8 cellular contexts compared by ENCODE assay signal in genomic region chr10:58268454-58268945, GRCh38. TPM values are rescaled to one million over a fixed set of nuclear protein-coding genes. Genes with fewer than 3 reads are reported as not detected.
DNase-seq lines count a peak whose midpoint lies in the region; ATAC-seq and TF ChIP-seq lines count a peak whose summit lies in the region.

No MANE protein-coding gene starts in this region.

- intact Hi-C loops in A673 (cut with micrococcal nuclease; ENCODE audit: unreplicated experiment) = no loop called here

- POLR2A ChIA-PET in A673 (lab: Charles Lee; ENCODE audit: low non-redundant PET) = no interaction called here

- TF ChIP-seq EP300 in Ishikawa (IDR thresholded peaks at IDR 0.05; ENCODE audit: borderline replicate concordance) = no peak

- CTCF ChIA-PET in A673 (lab: Charles Lee) = interaction anchor here (1.3 kb wide), 1 partner anchor 23 kb away, joined by 3 read pairs; no protein-coding TSS in a partner anchor

- peak overlapping the region; percentile 69 for H3K4me3 ChIP-seq in A673 (ENCODE audit: low read depth, low read length, poor library complexity, severe bottlenecking)
- H3K4me3 ChIP-seq in cardiac fibroblast (replicated peaks in 1 of 2; ENCODE audit: low read depth in 2 of 2, low read length in 2 of 2) = peak overlapping the region; percentile 80 to 83
- H3K4me3 ChIP-seq in muscle layer of colon (ENCODE audit: low read depth in 1 of 2, low read length in 2 of 2) = peak overlapping the region; percentile 67 to 88

- DNase-seq in A673 (ENCODE audit: low spot score) (no peak), cardiac fibroblast (ENCODE audit: low read depth in 2 of 2) (no peak), NCI-H1105 (lab: John Stamatoyannopoulos, UW) (no peak), NCI-H1105 treated with DMSO at 0.1 percent for 48 hours (lab: John Stamatoyannopoulos, UW) (no peak)

- ATAC-seq in GM19328 (IDR thresholded peaks at IDR 0.05; ENCODE audit: unreplicated experiment) (peak; percentile 0), HG03521 (IDR thresholded peaks at IDR 0.05; ENCODE audit: unreplicated experiment) (no peak)

- H3K9me3 ChIP-seq in A673 (ENCODE audit: low read depth, low read length, poor library complexity, severe bottlenecking) (no peaks in the 10 kb centered on the region), muscle layer of colon (ENCODE audit: low read length) (no peaks in the 10 kb centered on the region)

- no peaks in the 10 kb centered on the region for H3K36me3 ChIP-seq in A673 (ENCODE audit: insufficient read depth, low read length, poor library complexity, severe bottlenecking)
- no peaks in the 10 kb centered on the region for H3K36me3 ChIP-seq in muscle layer of colon (ENCODE audit: insufficient read depth, low read length)

- BruUV-seq in A673 (replicated peaks; lab: Mats Ljungman, UMichigan) = no TSS peak

- H3K4me1 ChIP-seq in A673 (ENCODE audit: insufficient read depth, low read length, poor library complexity, severe bottlenecking) (peaks cover 18% of the 10 kb centered on the region), muscle layer of colon (ENCODE audit: insufficient read depth, low read length) (peaks cover 15% of the 10 kb centered on the region)

- peak overlapping the region; percentile 49 for H3K9ac ChIP-seq in muscle layer of colon (ENCODE audit: low read length)

- TF ChIP-seq CTCF in A673 (conservative IDR thresholded peaks at IDR 0.05; ENCODE audit: low read depth, low read length) (no peak), cardiac fibroblast (IDR thresholded peaks at IDR 0.05; ENCODE audit: low read depth, low read length) (no peak)

- H3K27ac ChIP-seq in A673 (ENCODE audit: low read depth, low read length, poor library complexity, severe bottlenecking) (peak overlapping the region; percentile 81), muscle layer of colon (ENCODE audit: low read depth, low read length) (peak overlapping the region; percentile 95)

- H3K27me3 ChIP-seq in A673 (replicated peaks; ENCODE audit: insufficient read depth, low read depth, low read length, poor library complexity) (no peaks in the 10 kb centered on the region), muscle layer of colon (ENCODE audit: control insufficient read depth in 1 of 2, insufficient read depth in 2 of 2, low read length in 2 of 2) (no peaks in the 10 kb centered on the region)

- no peak for TF ChIP-seq RAD21 in Ishikawa (IDR thresholded peaks at IDR 0.05; ENCODE audit: low read depth)

TF ChIP-seq in Ishikawa, 13 proteins besides CTCF, POLR2A, EP300 and RAD21:
- TF ChIP-seq USF1 (IDR thresholded peaks at IDR 0.05) (no peak), EGR1 (IDR thresholded peaks at IDR 0.05) (no peak), ZBTB7A (IDR thresholded peaks at IDR 0.05; ENCODE audit: low read depth) (0 out of 2 replicates have a peak, but pooled peaks have one; percentile 25)

RNA-seq across cellular contexts. Expression of gene CISD1, which starts 0.5 kb away (rescaled TPM):
- 55.0 and 64.5 TPM in 2 replicates for total RNA-seq in A673 (2021)

RNA-seq across cellular contexts. Expression of gene IPMK, which starts 0.8 kb away (rescaled TPM):
- 8.2 and 8.3 TPM in 2 replicates for total RNA-seq in A673 (2021)
